ENCODE assay signal across 9 cellular contexts in genomic region chr9:137277329-137278041, GRCh38. TPM values are rescaled to one million over a fixed set of nuclear protein-coding genes. Genes with fewer than 3 reads are reported as not detected.
DNase-seq lines count a peak whose midpoint lies in the region; ATAC-seq and TF ChIP-seq lines count a peak whose summit lies in the region.
"Had no signal": no experiment of that assay in that cellular context is flagged by ENCODE, and none has a peak within 500 bp of the region (broad histone marks: within the 10 kb centered on the region; RNA-seq: fewer than 3 reads in every experiment).

TSS of gene TOR4A (plus strand) at chr9:137277726. CDS start at chr9:137278690, 964 bp downstream.

- H2AFZ ChIP-seq in PC-9 (peak within 1 kb of the TSS; percentile 74), mammary epithelial cell (ENCODE audit: low read depth, low read length) (no peak within 1 kb of the TSS), smooth muscle cell (ENCODE audit: low read depth) (no peak within 1 kb of the TSS)

- POLR2A ChIA-PET in A673 (lab: Charles Lee; ENCODE audit: low non-redundant PET), result no interaction called here
- POLR2A ChIA-PET in PC-9 (lab: Charles Lee; ENCODE audit: unreplicated experiment), result interaction anchor here (0.6 to 1.3 kb wide), 9 partner anchors 9 to 264 kb away, joined by 3 to 9 read pairs (median 4); partner anchors contain the start of genes NRARP and TUBB4B

- H3K4me3 ChIP-seq in A673 (ENCODE audit: low read depth, low read length, poor library complexity, severe bottlenecking) (no peak within 1 kb of the TSS), PC-9 (peak within 1 kb of the TSS; percentile 89), mammary epithelial cell (replicated peaks in 1 of 3; ENCODE audit: insufficient read depth in 1 of 3, low read depth in 2 of 3, low read length in 3 of 3) (no peak within 1 kb of the TSS), smooth muscle cell (peak within 1 kb of the TSS; percentile 50)

- CTCF ChIA-PET in A673 (lab: Charles Lee), result interaction anchor here (1.0 to 1.6 kb wide), 2 partner anchors 9 to 243 kb away, joined by 4 to 6 read pairs; no protein-coding TSS in a partner anchor
- CTCF ChIA-PET in PC-9 (lab: Charles Lee), result interaction anchor here (0.5 to 1.1 kb wide), 6 partner anchors 25 to 254 kb away, joined by 3 to 11 read pairs (median 5); partner anchors contain the start of gene NRARP
- CTCF ChIA-PET in mammary epithelial cell (lab: Charles Lee; ENCODE audit: low non-redundant PET), result no interaction called here

- TF ChIP-seq CTCF in A673 (conservative IDR thresholded peaks at IDR 0.05; ENCODE audit: low read depth, low read length) (no peak), PC-9 (conservative IDR thresholded peaks at IDR 0.05) (no peak; the same call in 1 of the 2 replicates), mammary epithelial cell (conservative IDR thresholded peaks at IDR 0.05 in 1 of 2, IDR thresholded peaks at IDR 0.05 in 1 of 2; ENCODE audit: extremely low read depth in 1 of 2, insufficient read depth in 1 of 2, low read depth in 1 of 2, low read length in 2 of 2) (no peak), smooth muscle cell (IDR thresholded peaks at IDR 0.05; ENCODE audit: borderline replicate concordance, insufficient read depth, poor library complexity, severe bottlenecking) (no peak)

- H3K27me3 Mint-ChIP-seq in immature natural killer cell (ENCODE audit: low read depth in 3 of 3), result peaks cover 0 to 4% (median 2%) of the 10 kb centered on the region in 3 donors

- H3K27ac ChIP-seq in A673 (ENCODE audit: low read depth, low read length, poor library complexity, severe bottlenecking) (peak within 1 kb of the TSS; percentile 77), PC-9 (peak within 1 kb of the TSS; percentile 60), mammary epithelial cell (ENCODE audit: insufficient read depth, low read depth, low read length) (no peak within 1 kb of the TSS), smooth muscle cell (ENCODE audit: low read depth) (no peak within 1 kb of the TSS)
- H3K27ac ChIP-seq: KMS-11 had no signal

- H3K4me3 Mint-ChIP-seq in immature natural killer cell, result peak within 1 kb of the TSS; percentile 89 to 94 (median 92)

- no peak within 1 kb of the TSS for H3K9ac ChIP-seq in mammary epithelial cell (ENCODE audit: insufficient read depth, low read length)
- H3K9ac ChIP-seq in smooth muscle cell (ENCODE audit: low read depth), result no peak within 1 kb of the TSS
- H3K9ac ChIP-seq: KMS-11 had no signal

- peaks cover 1 to 6% (median 2%) of the 10 kb centered on the region in 3 donors for H3K36me3 Mint-ChIP-seq in immature natural killer cell

- H3K79me2 ChIP-seq in PC-9 (ENCODE audit: low read depth) (peaks cover 26% of the 10 kb centered on the region; the same call in 1 of the 2 replicates), mammary epithelial cell (ENCODE audit: insufficient read depth, low read length) (no peaks in the 10 kb centered on the region), smooth muscle cell (ENCODE audit: low read depth) (no peaks in the 10 kb centered on the region)

- BruUV-seq in A673 (replicated peaks; lab: Mats Ljungman, UMichigan) (no TSS peak), PC-9 (replicated peaks; lab: Mats Ljungman, UMichigan) (no TSS peak), mammary epithelial cell (replicated peaks; lab: Mats Ljungman, UMichigan) (no TSS peak)

- H3K36me3 ChIP-seq in A673 (ENCODE audit: insufficient read depth, low read length, poor library complexity, severe bottlenecking) (peaks cover 5% of the 10 kb centered on the region), PC-9 (ENCODE audit: low read depth) (peaks cover 5% of the 10 kb centered on the region; the same call in 1 of the 2 replicates), mammary epithelial cell (ENCODE audit: insufficient read depth, low read length) (no peaks in the 10 kb centered on the region), smooth muscle cell (ENCODE audit: low read depth) (no peaks in the 10 kb centered on the region)

- no peaks in the 10 kb centered on the region for H3K9me3 Mint-ChIP-seq in immature natural killer cell

- H3K4me1 ChIP-seq in A673 (ENCODE audit: insufficient read depth, low read length, poor library complexity, severe bottlenecking) (peaks cover 23% of the 10 kb centered on the region), PC-9 (replicated peaks; ENCODE audit: insufficient read depth) (peaks cover 16% of the 10 kb centered on the region), mammary epithelial cell (ENCODE audit: insufficient read depth, low read length) (peaks cover 24% of the 10 kb centered on the region), smooth muscle cell (ENCODE audit: low read depth) (peaks cover 15% of the 10 kb centered on the region)

- in situ Hi-C loops in mammary epithelial cell (cut with MboI; ENCODE audit: low sequenced_read_pairs in 2 of 2), result no loop called here

- dilution Hi-C loops in mammary epithelial cell (cut with HindIII; ENCODE audit: low sequenced_read_pairs), result no loop called here

- WGBS in mammary epithelial cell (ENCODE audit: low coverage, missing lambda C conversion rate), result 74% methylated on average over 13 of the region's 25 CpGs
- WGBS in smooth muscle cell (ENCODE audit: low lambda C conversion rate), result 38% methylated on average over 23 of the region's 25 CpGs

- H3K4me1 Mint-ChIP-seq in immature natural killer cell, result peaks cover 14 to 22% of the 10 kb centered on the region in 2 donors

- peak; percentile 75 for ATAC-seq in HG02885 (IDR thresholded peaks at IDR 0.05; ENCODE audit: poor library complexity, unreplicated experiment)

- DNase-seq in A673 (ENCODE audit: low spot score), result no peak
- peak; percentile 90 to 98 for DNase-seq in PC-9
- DNase-seq in mammary epithelial cell, result no peak
- DNase-seq in immature natural killer cell, result peak; percentile 51 to 53 (median 53)
- no peak for DNase-seq in smooth muscle cell (lab: John Stamatoyannopoulos, UW; ENCODE audit: unreplicated experiment)
- no peak for DNase-seq in NCI-H446 treated with DMSO at 0.1 percent for 48 hours (lab: John Stamatoyannopoulos, UW)

- H3K4me2 ChIP-seq in PC-9, result peak within 1 kb of the TSS; percentile 83
- peak within 1 kb of the TSS; percentile 9 for H3K4me2 ChIP-seq in mammary epithelial cell (ENCODE audit: insufficient read depth, low read depth, low read length)
- peak within 1 kb of the TSS; percentile 88 for H3K4me2 ChIP-seq in smooth muscle cell
- H3K4me2 ChIP-seq: KMS-11 had no signal

- H3K9me3 ChIP-seq in A673 (ENCODE audit: low read depth, low read length, poor library complexity, severe bottlenecking) (no peaks in the 10 kb centered on the region), PC-9 (ENCODE audit: insufficient read depth, low read depth) (no peaks in the 10 kb centered on the region), mammary epithelial cell (replicated peaks; ENCODE audit: insufficient read depth, low read length) (peaks cover 2% of the 10 kb centered on the region), smooth muscle cell (replicated peaks; ENCODE audit: low read depth) (no peaks in the 10 kb centered on the region)

- H3F3A ChIP-seq in PC-9 (ENCODE audit: insufficient read depth, low read depth) (peaks cover 24% of the 10 kb centered on the region), smooth muscle cell (ENCODE audit: low read depth) (no peaks in the 10 kb centered on the region)

- intact Hi-C loops in A673 (cut with micrococcal nuclease; ENCODE audit: unreplicated experiment), result no loop called here
- intact Hi-C loops in PC-9 (cut with micrococcal nuclease; ENCODE audit: unreplicated experiment), result loop anchor here (2.0 kb wide), 2 partner anchors 37 to 51 kb away; partner anchors contain the start of genes RNF224 and TUBB4B
- intact Hi-C loops in mammary epithelial cell (cut with micrococcal nuclease), result no loop called here

- H4K20me1 ChIP-seq in PC-9 (ENCODE audit: insufficient read depth) (peaks cover 6% of the 10 kb centered on the region; the same call in 1 of the 2 replicates), mammary epithelial cell (ENCODE audit: insufficient read depth, low read length) (peaks cover 4% of the 10 kb centered on the region), smooth muscle cell (ENCODE audit: low read depth) (peaks cover 39% of the 10 kb centered on the region)

- no peaks in the 10 kb centered on the region for H3K9me2 ChIP-seq in PC-9 (ENCODE audit: insufficient read depth)

- peak within 1 kb of the TSS; percentile 72 to 88 (median 85) for H3K27ac Mint-ChIP-seq in immature natural killer cell

- H3K27me3 ChIP-seq in A673 (replicated peaks; ENCODE audit: insufficient read depth, low read depth, low read length, poor library complexity) (no peaks in the 10 kb centered on the region), PC-9 (ENCODE audit: insufficient read depth, low read depth) (no peaks in the 10 kb centered on the region), mammary epithelial cell (ENCODE audit: insufficient read depth, low read length) (peaks cover 5% of the 10 kb centered on the region), smooth muscle cell (ENCODE audit: low read depth) (peaks cover 12% of the 10 kb centered on the region)

- TF ChIP-seq POLR2A in GM15510 (IDR thresholded peaks at IDR 0.05; ENCODE audit: borderline replicate concordance, extremely low read depth, insufficient read length), result peak; percentile 72

RNA-seq across cellular contexts. Expression of gene TOR4A, which starts in this region (rescaled TPM):
- 0.82 and 1.4 TPM in 2 replicates for total RNA-seq in A673 (2021)
- 48.9 and 59.9 TPM in 2 replicates for total RNA-seq in PC-9 (2021)
- 1 to 10 TPM in 1 of 2 donors, under 1 TPM in 1; 0.73 to 1.5 TPM for total RNA-seq in mammary epithelial cell
- polyA plus RNA-seq in mammary epithelial cell, result 0.11 TPM
- polyA minus RNA-seq in mammary epithelial cell, result not detected
- 10 to 100 TPM in 1 of 3 donors, 1 to 10 TPM in 2; 4.9 to 13.9 (median 7.2) TPM for polyA plus RNA-seq in immature natural killer cell
- 4.6 and 6.3 TPM in 2 replicates for total RNA-seq in smooth muscle cell
- polyA plus RNA-seq in smooth muscle cell, result 5.5 and 10.7 TPM in 2 replicates

Comparison
In these comparisons a context has a peak if more than half of its experiments do, and no peak if none do; other contexts are left out.
1. DNase-seq: peak in PC-9 (2 of 2) and immature natural killer cell (3 of 3); none in A673 (single experiment), mammary epithelial cell (single experiment), smooth muscle cell (single experiment) and NCI-H446 treated with DMSO at 0.1 percent for 48 hours (single experiment).
2. H3K27ac ChIP-seq: peak in A673 (single experiment) and PC-9 (single experiment); none in mammary epithelial cell (single experiment) and smooth muscle cell (single experiment).
3. H3K4me3 ChIP-seq: peak in PC-9 (single experiment) and smooth muscle cell (single experiment); none in A673 (single experiment) and mammary epithelial cell (0 of 3).
4. H3K4me2 ChIP-seq: peak in every context shown above with its lines; median percentile 88 in smooth muscle cell; 83 in PC-9; 9 in mammary epithelial cell.